8 cellular contexts compared by ENCODE assay signal in genomic region chr20:58651823-58652605, GRCh38. TPM values are rescaled to one million over a fixed set of nuclear protein-coding genes. Genes with fewer than 3 reads are reported as not detected.
DNase-seq lines count a peak whose midpoint lies in the region; ATAC-seq and TF ChIP-seq lines count a peak whose summit lies in the region.

No MANE protein-coding gene starts in this region.

- in situ Hi-C loops in SK-MEL-5 (cut with HindIII; ENCODE audit: low pct_unique_long_range_greater_than_20kb, low sequenced_read_pairs): loop anchor here (25.0 kb wide), 1 partner anchor 185 kb away; no protein-coding TSS in a partner anchor

- H3K27ac Mint-ChIP-seq in CD4-positive, CD25-positive, alpha-beta regulatory T cell: peak overlapping the region; percentile 98 to 99 (median 99)
- H3K27ac Mint-ChIP-seq in activated naive CD4-positive, alpha-beta T cell treated with anti-CD3 and anti-CD28 coated beads, Interleukin-2, amount 50 U/mL, for 72 hours: peak overlapping the region; percentile 100

- peaks cover 53% of the 10 kb centered on the region for H3K4me1 ChIP-seq in CD4-positive, CD25-positive, alpha-beta regulatory T cell (ENCODE audit: control insufficient read depth, insufficient read depth, low read length, poor library complexity, severe bottlenecking)
- peaks cover 41% of the 10 kb centered on the region for H3K4me1 ChIP-seq in neuron (ENCODE audit: insufficient read depth, low read length)
- peaks cover 28% of the 10 kb centered on the region for H3K4me1 ChIP-seq in upper lobe of right lung

- H3K27ac ChIP-seq in CD4-positive, CD25-positive, alpha-beta regulatory T cell (ENCODE audit: insufficient read depth, low read length, poor library complexity, severe bottlenecking): peak overlapping the region; percentile 96
- peak overlapping the region; percentile 92 for H3K27ac ChIP-seq in upper lobe of right lung

- H3K36me3 Mint-ChIP-seq in CD4-positive, CD25-positive, alpha-beta regulatory T cell: no peaks in the 10 kb centered on the region
- H3K36me3 Mint-ChIP-seq in activated naive CD4-positive, alpha-beta T cell treated with anti-CD3 and anti-CD28 coated beads, Interleukin-2, amount 50 U/mL, for 72 hours: peaks cover 28 to 34% of the 10 kb centered on the region in 2 donors

- peaks cover 0 to 2% (median 0%) of the 10 kb centered on the region in 7 donors for H3K9me3 Mint-ChIP-seq in CD4-positive, CD25-positive, alpha-beta regulatory T cell
- no peaks in the 10 kb centered on the region for H3K9me3 Mint-ChIP-seq in activated naive CD4-positive, alpha-beta T cell treated with anti-CD3 and anti-CD28 coated beads, Interleukin-2, amount 50 U/mL, for 72 hours

- H3K27me3 Mint-ChIP-seq in CD4-positive, CD25-positive, alpha-beta regulatory T cell: peaks cover 7% of the 10 kb centered on the region

- H2AFZ ChIP-seq in neuron (ENCODE audit: low read depth, low read length): peak overlapping the region; percentile 36

- TF ChIP-seq CTCF in upper lobe of right lung (IDR thresholded peaks at IDR 0.05): no peak

- DNase-seq in CD4-positive, CD25-positive, alpha-beta regulatory T cell: peak; percentile 66 to 94 (median 82)
- DNase-seq in HPDE6-E6E7 (ENCODE audit: extremely low spot score) (peak; percentile 97), SK-MEL-5 (ENCODE audit: low read depth, low spot score) (peak; percentile 79), germinal center (ENCODE audit: low spot score) (peak; percentile 91), upper lobe of right lung (peak; percentile 77)
- DNase-seq in activated naive CD4-positive, alpha-beta T cell treated with anti-CD3 and anti-CD28 coated beads, Interleukin-2, amount 50 U/mL, for 72 hours (ENCODE audit: low spot score in 2 of 2): peak; percentile 53 to 76

- H3K4me3 Mint-ChIP-seq in CD4-positive, CD25-positive, alpha-beta regulatory T cell: peak overlapping the region; percentile 95 to 99 (median 98)

- H3K4me1 Mint-ChIP-seq in CD4-positive, CD25-positive, alpha-beta regulatory T cell: peaks cover 18 to 40% (median 26%) of the 10 kb centered on the region in 4 donors

- no peaks in the 10 kb centered on the region for H3K9me3 ChIP-seq in CD4-positive, CD25-positive, alpha-beta regulatory T cell (ENCODE audit: control insufficient read depth in 2 of 2, low read length in 2 of 2)
- H3K9me3 ChIP-seq in neuron (ENCODE audit: low read length): no peaks in the 10 kb centered on the region
- no peaks in the 10 kb centered on the region for H3K9me3 ChIP-seq in upper lobe of right lung

- H3K27me3 ChIP-seq in CD4-positive, CD25-positive, alpha-beta regulatory T cell (ENCODE audit: control insufficient read depth, insufficient read depth, low read length): no peaks in the 10 kb centered on the region
- H3K27me3 ChIP-seq in neuron (ENCODE audit: insufficient read depth, low read length): peaks cover 3% of the 10 kb centered on the region
- H3K27me3 ChIP-seq in upper lobe of right lung: no peaks in the 10 kb centered on the region

- peak overlapping the region; percentile 90 for H3K4me3 ChIP-seq in CD4-positive, CD25-positive, alpha-beta regulatory T cell (ENCODE audit: low read depth, low read length)
- H3K4me3 ChIP-seq in neuron (ENCODE audit: low read length) (peak overlapping the region; percentile 65), upper lobe of right lung (peak overlapping the region; percentile 75)

- intact Hi-C loops in upper lobe of right lung (cut with DNase I): no loop called here

- H3K36me3 ChIP-seq in CD4-positive, CD25-positive, alpha-beta regulatory T cell (ENCODE audit: control insufficient read depth, insufficient read depth, low read length): peaks cover 4% of the 10 kb centered on the region
- H3K36me3 ChIP-seq in neuron (ENCODE audit: insufficient read depth, low read length) (peaks cover 2% of the 10 kb centered on the region), upper lobe of right lung (peaks cover 5% of the 10 kb centered on the region)

- ATAC-seq in CD4-positive, CD25-positive, alpha-beta regulatory T cell (ENCODE audit: low read depth in 2 of 2): peak; percentile 53 to 61
- ATAC-seq in GM19324 (IDR thresholded peaks at IDR 0.05; ENCODE audit: low FRiP score, unreplicated experiment): peak; percentile 42
- peak; percentile 62 to 68 for ATAC-seq in activated naive CD4-positive, alpha-beta T cell treated with anti-CD3 and anti-CD28 coated beads, Interleukin-2, amount 50 U/mL, for 72 hours
- peak; percentile 64 for ATAC-seq in upper lobe of right lung

RNA-seq across cellular contexts. Expression of gene STX16, which starts 0.9 kb away (rescaled TPM):
- 190 TPM for total RNA-seq in CD4-positive, CD25-positive, alpha-beta regulatory T cell
- 10 to 100 TPM; 22.8 to 27.5 (median 26.1) TPM for polyA plus RNA-seq in CD4-positive, CD25-positive, alpha-beta regulatory T cell
- total RNA-seq in SK-MEL-5 (2014; rRNA removed; shearing (Covaris generic)): 16.9 and 20.0 TPM in 2 replicates
- polyA plus RNA-seq in SK-MEL-5 (2015; cell fraction: cytosol; rRNA removed): 67.1 and 85.3 TPM in 2 replicates
- polyA plus RNA-seq in SK-MEL-5 (2015; cell fraction: nucleus; rRNA removed): 214 and 217 TPM in 2 replicates
- total RNA-seq in activated naive CD4-positive, alpha-beta T cell treated with anti-CD3 and anti-CD28 coated beads, Interleukin-2, amount 50 U/mL, for 72 hours: 100 to 1,000 TPM; 130 to 135 TPM
- total RNA-seq in upper lobe of right lung: 57.0 TPM

RNA-seq across cellular contexts. Expression of gene NPEPL1, which starts 40.6 kb away (rescaled TPM):
- total RNA-seq in CD4-positive, CD25-positive, alpha-beta regulatory T cell: 62.2 TPM
- polyA plus RNA-seq in CD4-positive, CD25-positive, alpha-beta regulatory T cell: 10 to 100 TPM in 1 of 4 donors, 1 to 10 TPM in 3; 7.7 to 10.7 (median 8.0) TPM
- 3.2 and 3.4 TPM in 2 replicates for total RNA-seq in SK-MEL-5 (2014; rRNA removed; shearing (Covaris generic))
- 3.7 and 5.4 TPM in 2 replicates for polyA plus RNA-seq in SK-MEL-5 (2015; cell fraction: cytosol; rRNA removed)
- polyA plus RNA-seq in SK-MEL-5 (2015; cell fraction: nucleus; rRNA removed): 70.3 and 72.0 TPM in 2 replicates
- total RNA-seq in activated naive CD4-positive, alpha-beta T cell treated with anti-CD3 and anti-CD28 coated beads, Interleukin-2, amount 50 U/mL, for 72 hours: 10 to 100 TPM; 12.8 to 21.6 TPM
- total RNA-seq in upper lobe of right lung: 41.6 TPM

Comparison
In these comparisons a context has a peak if more than half of its experiments do, and no peak if none do; other contexts are left out.
1. Peak in every context shown above with its lines: DNase-seq, ATAC-seq, H3K4me3 ChIP-seq and H3K27ac ChIP-seq.